Comparison of ENCODE assay signal across 10 cellular contexts in genomic region chr17:45221997-45222272, GRCh38. TPM values are rescaled to one million over a fixed set of nuclear protein-coding genes. Genes with fewer than 3 reads are reported as not detected.
DNase-seq lines count a peak whose midpoint lies in the region; ATAC-seq, FAIRE-seq and TF ChIP-seq lines count a peak whose summit lies in the region.
"Had no signal": no experiment of that assay in that cellular context is flagged by ENCODE, and none has a peak within 500 bp of the region (broad histone marks: within the 10 kb centered on the region; RNA-seq: fewer than 3 reads in every experiment).

No MANE protein-coding gene starts in this region.

- DNase-seq in activated CD4-positive, alpha-beta T cell treated with anti-CD3 and anti-CD28 coated beads for 36 hours, result no peak
- DNase-seq in activated CD4-positive, alpha-beta T cell treated with anti-CD3 and anti-CD28 coated beads, Interleukin-2, amount 50 U/mL, for 48 hours, result no peak
- DNase-seq in astrocyte (ENCODE audit: low read depth) (no peak), keratinocyte (ENCODE audit: low read depth, low spot score) (no peak), testis (no peak), foreskin melanocyte (no peak), NCI-H146 (lab: John Stamatoyannopoulos, UW) (no peak)
- DNase-seq: NCI-H1417 treated with DMSO at 0.1 percent for 48 hours had no signal

- intact Hi-C loops in activated CD4-positive, alpha-beta T cell treated with anti-CD3 and anti-CD28 coated beads for 36 hours (cut with DNase I, micrococcal nuclease), result no loop called here
- intact Hi-C loops in testis (cut with DNase I; ENCODE audit: low total_unique reads), result no loop called here

- no peaks in the 10 kb centered on the region for H3K9me3 ChIP-seq in astrocyte (ENCODE audit: insufficient read depth, low read depth, low read length)
- H3K9me3 ChIP-seq in keratinocyte (ENCODE audit: control insufficient read depth, low read depth, low read length), result no peaks in the 10 kb centered on the region
- no peaks in the 10 kb centered on the region for H3K9me3 ChIP-seq in testis

- peak overlapping the region; percentile 94 for H3K4me3 Mint-ChIP-seq in activated CD4-positive, alpha-beta T cell treated with anti-CD3 and anti-CD28 coated beads for 36 hours
- H3K4me3 Mint-ChIP-seq in astrocyte (ENCODE audit: unreplicated experiment), result no peak overlapping the region

- peaks cover 57% of the 10 kb centered on the region for H3K36me3 Mint-ChIP-seq in activated CD4-positive, alpha-beta T cell treated with anti-CD3 and anti-CD28 coated beads for 36 hours (ENCODE audit: low read depth)
- no peaks in the 10 kb centered on the region for H3K36me3 Mint-ChIP-seq in astrocyte (ENCODE audit: low read depth, unreplicated experiment)

- H3K36me3 ChIP-seq in astrocyte (ENCODE audit: insufficient read depth, low read length) (no peaks in the 10 kb centered on the region), keratinocyte (ENCODE audit: control insufficient read depth in 2 of 2, extremely low read depth in 1 of 2, insufficient read depth in 2 of 2, low read length in 2 of 2) (no peaks in the 10 kb centered on the region), testis (ENCODE audit: low read depth, missing control alignments) (no peaks in the 10 kb centered on the region)

- TF ChIP-seq CTCF in astrocyte (IDR thresholded peaks at IDR 0.05; ENCODE audit: insufficient read depth, low read depth, low read length), result no peak
- TF ChIP-seq CTCF in keratinocyte (optimal IDR thresholded peaks at IDR 0.05 in 1 of 3, IDR thresholded peaks at IDR 0.05 in 1 of 3, conservative IDR thresholded peaks at IDR 0.05 in 1 of 3; ENCODE audit: extremely low read depth in 1 of 3, insufficient read depth in 2 of 3, low read length in 3 of 3), result no peak
- no peak for TF ChIP-seq CTCF in testis (IDR thresholded peaks at IDR 0.05)

- H3K27me3 Mint-ChIP-seq in activated CD4-positive, alpha-beta T cell treated with anti-CD3 and anti-CD28 coated beads for 36 hours, result no peaks in the 10 kb centered on the region
- peaks cover 18% of the 10 kb centered on the region for H3K27me3 Mint-ChIP-seq in astrocyte (ENCODE audit: low read depth, unreplicated experiment)

- no peak for ATAC-seq in activated CD4-positive, alpha-beta T cell treated with anti-CD3 and anti-CD28 coated beads for 36 hours
- no peak for ATAC-seq in activated CD4-positive, CD25-positive, alpha-beta regulatory T cell treated with anti-CD3 and anti-CD28 coated beads, Interleukin-2, amount 50 U/mL, for 24 hours

- no peaks in the 10 kb centered on the region for H3K9me1 ChIP-seq in keratinocyte (ENCODE audit: control insufficient read depth, extremely low read depth, insufficient read depth, low read length)

- 1% methylated on average over 19 of the region's 36 CpGs; no CpG with 5 or more reads in 1 of the 2 donors for WGBS in testis, 2 donors

- TF ChIP-seq POLR2A in testis (IDR thresholded peaks at IDR 0.05), result no peak

- H3K4me3 ChIP-seq in astrocyte (ENCODE audit: insufficient read depth, low read depth, low read length), result no peak overlapping the region
- peak overlapping the region in 2 of 3 experiments; percentile 29 to 63 for H3K4me3 ChIP-seq in keratinocyte (ENCODE audit: control insufficient read depth in 2 of 3, extremely low read depth in 1 of 3, insufficient read depth in 2 of 3, low read depth in 1 of 3, low read length in 3 of 3)
- H3K4me3 ChIP-seq in testis, result peak overlapping the region; percentile 53 to 59

- dilution Hi-C loops in keratinocyte (cut with MboI; ENCODE audit: extremely low pct_ligation_motif_present, low sequenced_read_pairs), result no loop called here

- H3K4me1 Mint-ChIP-seq in activated CD4-positive, alpha-beta T cell treated with anti-CD3 and anti-CD28 coated beads for 36 hours, result peaks cover 42% of the 10 kb centered on the region
- H3K4me1 Mint-ChIP-seq in astrocyte (ENCODE audit: low read depth, unreplicated experiment), result peaks cover 5% of the 10 kb centered on the region

- H3K27me3 ChIP-seq in astrocyte (ENCODE audit: insufficient read depth, low read length), result peaks cover 21% of the 10 kb centered on the region
- H3K27me3 ChIP-seq in keratinocyte (ENCODE audit: control insufficient read depth, extremely low read depth, insufficient read depth, low read length), result peaks cover 27% of the 10 kb centered on the region
- no peaks in the 10 kb centered on the region for H3K27me3 ChIP-seq in testis

- peaks cover 5% of the 10 kb centered on the region for H3K4me1 ChIP-seq in astrocyte (ENCODE audit: insufficient read depth, low read length)
- H3K4me1 ChIP-seq in keratinocyte (ENCODE audit: control insufficient read depth, extremely low read depth, insufficient read depth, low read length), result peaks cover 12% of the 10 kb centered on the region
- peaks cover 9% of the 10 kb centered on the region for H3K4me1 ChIP-seq in testis

- H3K79me2 ChIP-seq in astrocyte (ENCODE audit: insufficient read depth, low read length), result no peaks in the 10 kb centered on the region
- H3K79me2 ChIP-seq in keratinocyte (ENCODE audit: control insufficient read depth, insufficient read depth, low read length), result no peaks in the 10 kb centered on the region

- CTCF ChIA-PET in activated CD4-positive, alpha-beta T cell treated with anti-CD3 and anti-CD28 coated beads for 36 hours (lab: Charles Lee), result interaction anchor here (0.6 to 9.3 kb wide), 4 partner anchors 11 to 688 kb away, joined by 4 to 334 read pairs (median 42); partner anchors contain the start of gene ACBD4

- POLR2A ChIA-PET in activated CD4-positive, alpha-beta T cell treated with anti-CD3 and anti-CD28 coated beads for 36 hours (lab: Charles Lee), result interaction anchor here (0.8 to 2.3 kb wide), 3 partner anchors 73 to 95 kb away, joined by 3 to 11 read pairs (median 3); partner anchors contain the start of genes HEXIM1 and MAP3K14

- H3K27ac ChIP-seq in astrocyte (ENCODE audit: low read depth, low read length) (no peak overlapping the region), keratinocyte (ENCODE audit: control insufficient read depth, insufficient read depth, low read length) (no peak overlapping the region), testis (peak overlapping the region in 1 of 2 donors; percentile 41)

- no peak overlapping the region for H3K27ac Mint-ChIP-seq in activated CD4-positive, alpha-beta T cell treated with anti-CD3 and anti-CD28 coated beads for 36 hours
- H3K27ac Mint-ChIP-seq in astrocyte (ENCODE audit: unreplicated experiment), result no peak overlapping the region

- H4K20me1 ChIP-seq in astrocyte (ENCODE audit: insufficient read depth, low read length), result no peaks in the 10 kb centered on the region
- no peaks in the 10 kb centered on the region for H4K20me1 ChIP-seq in keratinocyte (ENCODE audit: control insufficient read depth, extremely low read depth, insufficient read depth, low read length)

- H3K4me2 ChIP-seq in astrocyte (ENCODE audit: low read length) (peak overlapping the region; percentile 79), keratinocyte (ENCODE audit: control insufficient read depth, extremely low read depth, insufficient read depth, low read depth, low read length) (peak overlapping the region; percentile 45)

- H3K9ac ChIP-seq in astrocyte (ENCODE audit: low read length) (no peak overlapping the region), keratinocyte (ENCODE audit: control insufficient read depth, extremely low read depth, insufficient read depth, low read length) (no peak overlapping the region)

- no peak for FAIRE-seq in astrocyte (lab: Jason Lieb, UNC)
- FAIRE-seq in keratinocyte (lab: Jason Lieb, UNC), result no peak

- H2AFZ ChIP-seq in astrocyte (ENCODE audit: low read depth, low read length), result peak overlapping the region; percentile 47
- no peak overlapping the region for H2AFZ ChIP-seq in keratinocyte (ENCODE audit: control insufficient read depth, low read length)

- H3K9me3 Mint-ChIP-seq in activated CD4-positive, alpha-beta T cell treated with anti-CD3 and anti-CD28 coated beads for 36 hours (ENCODE audit: low read depth), result no peaks in the 10 kb centered on the region
- H3K9me3 Mint-ChIP-seq in astrocyte (ENCODE audit: unreplicated experiment), result no peaks in the 10 kb centered on the region

RNA-seq across cellular contexts. Expression of gene FMNL1, which starts 0.2 kb away (rescaled TPM):
- total RNA-seq in activated CD4-positive, alpha-beta T cell treated with anti-CD3 and anti-CD28 coated beads for 36 hours, result 100 to 1,000 TPM; 268 to 295 TPM
- total RNA-seq in astrocyte, result 4.0 and 4.7 TPM in 2 replicates
- polyA plus RNA-seq in keratinocyte, result 0.46 to 1.1 TPM (median 0.79 TPM) in 3 replicates
- polyA plus RNA-seq in keratinocyte (2011; ENCODE audit: low read depth), result 3.1 TPM
- 0.66 and 1.1 TPM in 2 replicates for polyA plus RNA-seq in keratinocyte (2011; cell fraction: cytosol; rRNA removed)
- 3.3 and 3.5 TPM in 2 replicates for polyA plus RNA-seq in keratinocyte (2011; cell fraction: nucleus; rRNA removed)
- polyA plus RNA-seq in keratinocyte (2012; ENCODE audit: low replicate concordance), result 1.6 and 2.0 TPM in 2 replicates
- 0.29 to 2.5 TPM (median 0.36 TPM) in 3 replicates for polyA minus RNA-seq in keratinocyte
- polyA minus RNA-seq in keratinocyte (2011; cell fraction: cytosol; rRNA and poly(A)+ RNA removed), result 2.3 TPM
- 1.1 and 2.9 TPM in 2 replicates for polyA minus RNA-seq in keratinocyte (2011; cell fraction: nucleus; rRNA and poly(A)+ RNA removed)
- total RNA-seq in testis, result 10 to 100 TPM; 11.1 to 15.8 TPM
- 13.9 TPM for polyA plus RNA-seq in testis (ENCODE audit: insufficient read depth, low read depth, low replicate concordance)

RNA-seq across cellular contexts. Expression of gene SPATA32, which starts 40.0 kb away (rescaled TPM):
- under 1 TPM; 0.21 to 0.25 TPM for total RNA-seq in activated CD4-positive, alpha-beta T cell treated with anti-CD3 and anti-CD28 coated beads for 36 hours
- total RNA-seq in astrocyte (not detected in 2 replicates), testis (10 to 100 TPM; 15.5 to 47.4 TPM)
- polyA plus RNA-seq in keratinocyte (0.05 TPM in 1 of 3 replicates, not detected in the others), testis (ENCODE audit: insufficient read depth, low read depth, low replicate concordance) (72.0 TPM)
- polyA plus RNA-seq in keratinocyte (2011; ENCODE audit: low read depth), result not detected
- not detected in 2 replicates for polyA plus RNA-seq in keratinocyte (2011; cell fraction: cytosol; rRNA removed)
- 0.07 TPM in 1 of 2 replicates, not detected in the other for polyA plus RNA-seq in keratinocyte (2011; cell fraction: nucleus; rRNA removed)
- not detected in 2 replicates for polyA plus RNA-seq in keratinocyte (2012; ENCODE audit: low replicate concordance)
- polyA minus RNA-seq in keratinocyte, result not detected in 3 replicates
- polyA minus RNA-seq in keratinocyte (2011; cell fraction: cytosol; rRNA and poly(A)+ RNA removed), result not detected
- polyA minus RNA-seq in keratinocyte (2011; cell fraction: nucleus; rRNA and poly(A)+ RNA removed), result not detected in 2 replicates
- polyA plus RNA-seq: CD14-positive monocyte had no signal

Comparison
In these comparisons a context has a peak if more than half of its experiments do, and no peak if none do; other contexts are left out.
1. RNA of gene FMNL1, which starts 0.2 kb away (total RNA-seq): 268 to 295 TPM in activated CD4-positive, alpha-beta T cell treated with anti-CD3 and anti-CD28 coated beads for 36 hours; 11.1 to 15.8 TPM in testis and 4.0 to 4.7 TPM in astrocyte; every median in the first group is over 10 times any median in the second.
2. RNA of gene SPATA32, which starts 40.0 kb away (total RNA-seq): 15.5 to 47.4 TPM in testis; 0.21 to 0.25 TPM in activated CD4-positive, alpha-beta T cell treated with anti-CD3 and anti-CD28 coated beads for 36 hours and not detected in astrocyte; every median in the first group is over 10 times any median in the second.